1 cellular context compared by ENCODE assay signal in the genomic region with DNA sequence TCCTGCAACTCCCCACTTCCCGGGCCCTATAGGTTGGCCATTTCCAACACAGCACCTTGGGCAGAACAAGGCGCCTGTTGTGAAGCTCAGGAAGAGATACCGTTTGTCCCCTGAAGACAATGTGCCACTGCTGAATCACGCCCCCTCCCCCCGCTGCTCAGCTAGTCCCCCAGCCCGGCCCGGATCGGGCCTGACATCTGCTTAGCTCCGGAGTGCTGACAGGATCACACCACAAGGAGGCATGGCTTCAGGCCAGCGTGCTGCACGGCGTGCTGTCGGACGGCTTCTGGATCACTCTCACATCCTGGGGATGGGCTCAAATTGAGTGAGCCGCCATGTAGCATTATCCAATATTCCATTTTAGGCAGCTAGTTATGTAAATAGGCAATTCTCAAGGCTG.
TF ChIP-seq lines count a peak whose summit lies in the region.

No MANE protein-coding gene starts in this region.

TF ChIP-seq in WTC11, 78 proteins besides CTCF, POLR2A, EP300 and RAD21 (continued from another document):
- no peak for TF ChIP-seq E2F5 (CRISPR knock-in tag; IDR thresholded peaks at IDR 0.05)
- TF ChIP-seq, protein P1, sequence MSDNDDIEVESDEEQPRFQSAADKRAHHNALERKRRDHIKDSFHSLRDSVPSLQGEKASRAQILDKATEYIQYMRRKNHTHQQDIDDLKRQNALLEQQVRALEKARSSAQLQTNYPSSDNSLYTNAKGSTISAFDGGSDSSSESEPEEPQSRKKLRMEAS (CRISPR knock-in tag; IDR thresholded peaks at IDR 0.05) = peak; percentile 43; the same call in 1 of the 2 replicates
- TF ChIP-seq ATF6 (CRISPR knock-in tag; IDR thresholded peaks at IDR 0.05) = no peak
- TF ChIP-seq USF2 (CRISPR knock-in tag; IDR thresholded peaks at IDR 0.05) = no peak
- TF ChIP-seq ZBTB43 (CRISPR knock-in tag; IDR thresholded peaks at IDR 0.05) = peak; percentile 68; the same call in 1 of the 2 replicates
- no peak for TF ChIP-seq ZNF423 (CRISPR knock-in tag; IDR thresholded peaks at IDR 0.05)
- TF ChIP-seq CREM (CRISPR knock-in tag; IDR thresholded peaks at IDR 0.05) = no peak
- TF ChIP-seq ZNF263 (CRISPR knock-in tag; IDR thresholded peaks at IDR 0.05; ENCODE audit: low read depth) = no peak
- TF ChIP-seq ELF4 (CRISPR knock-in tag; IDR thresholded peaks at IDR 0.05; ENCODE audit: low read depth) = no peak
- TF ChIP-seq, protein P2, sequence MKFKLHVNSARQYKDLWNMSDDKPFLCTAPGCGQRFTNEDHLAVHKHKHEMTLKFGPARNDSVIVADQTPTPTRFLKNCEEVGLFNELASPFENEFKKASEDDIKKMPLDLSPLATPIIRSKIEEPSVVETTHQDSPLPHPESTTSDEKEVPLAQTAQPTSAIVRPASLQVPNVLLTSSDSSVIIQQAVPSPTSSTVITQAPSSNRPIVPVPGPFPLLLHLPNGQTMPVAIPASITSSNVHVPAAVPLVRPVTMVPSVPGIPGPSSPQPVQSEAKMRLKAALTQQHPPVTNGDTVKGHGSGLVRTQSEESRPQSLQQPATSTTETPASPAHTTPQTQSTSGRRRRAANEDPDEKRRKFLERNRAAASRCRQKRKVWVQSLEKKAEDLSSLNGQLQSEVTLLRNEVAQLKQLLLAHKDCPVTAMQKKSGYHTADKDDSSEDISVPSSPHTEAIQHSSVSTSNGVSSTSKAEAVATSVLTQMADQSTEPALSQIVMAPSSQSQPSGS (CRISPR knock-in tag; IDR thresholded peaks at IDR 0.05; ENCODE audit: borderline replicate concordance, low read depth) = no peak
- TF ChIP-seq TEAD4 (CRISPR knock-in tag; IDR thresholded peaks at IDR 0.05) = no peak
- TF ChIP-seq ZNF232 (CRISPR knock-in tag; IDR thresholded peaks at IDR 0.05) = no peak
- no peak for TF ChIP-seq GRHL2 (CRISPR knock-in tag; IDR thresholded peaks at IDR 0.05; ENCODE audit: insufficient replicate concordance, severe bottlenecking)
- TF ChIP-seq, protein P3, sequence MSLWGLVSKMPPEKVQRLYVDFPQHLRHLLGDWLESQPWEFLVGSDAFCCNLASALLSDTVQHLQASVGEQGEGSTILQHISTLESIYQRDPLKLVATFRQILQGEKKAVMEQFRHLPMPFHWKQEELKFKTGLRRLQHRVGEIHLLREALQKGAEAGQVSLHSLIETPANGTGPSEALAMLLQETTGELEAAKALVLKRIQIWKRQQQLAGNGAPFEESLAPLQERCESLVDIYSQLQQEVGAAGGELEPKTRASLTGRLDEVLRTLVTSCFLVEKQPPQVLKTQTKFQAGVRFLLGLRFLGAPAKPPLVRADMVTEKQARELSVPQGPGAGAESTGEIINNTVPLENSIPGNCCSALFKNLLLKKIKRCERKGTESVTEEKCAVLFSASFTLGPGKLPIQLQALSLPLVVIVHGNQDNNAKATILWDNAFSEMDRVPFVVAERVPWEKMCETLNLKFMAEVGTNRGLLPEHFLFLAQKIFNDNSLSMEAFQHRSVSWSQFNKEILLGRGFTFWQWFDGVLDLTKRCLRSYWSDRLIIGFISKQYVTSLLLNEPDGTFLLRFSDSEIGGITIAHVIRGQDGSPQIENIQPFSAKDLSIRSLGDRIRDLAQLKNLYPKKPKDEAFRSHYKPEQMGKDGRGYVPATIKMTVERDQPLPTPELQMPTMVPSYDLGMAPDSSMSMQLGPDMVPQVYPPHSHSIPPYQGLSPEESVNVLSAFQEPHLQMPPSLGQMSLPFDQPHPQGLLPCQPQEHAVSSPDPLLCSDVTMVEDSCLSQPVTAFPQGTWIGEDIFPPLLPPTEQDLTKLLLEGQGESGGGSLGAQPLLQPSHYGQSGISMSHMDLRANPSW (CRISPR knock-in tag; conservative IDR thresholded peaks at IDR 0.05; ENCODE audit: low read depth) = no peak
- TF ChIP-seq OVOL2 (CRISPR knock-in tag; IDR thresholded peaks at IDR 0.05; ENCODE audit: borderline replicate concordance) = no peak
- TF ChIP-seq PRDM15 (CRISPR knock-in tag; IDR thresholded peaks at IDR 0.05) = no peak
- no peak for TF ChIP-seq ZNF425 (CRISPR knock-in tag; conservative IDR thresholded peaks at IDR 0.05)
- TF ChIP-seq, protein P4, sequence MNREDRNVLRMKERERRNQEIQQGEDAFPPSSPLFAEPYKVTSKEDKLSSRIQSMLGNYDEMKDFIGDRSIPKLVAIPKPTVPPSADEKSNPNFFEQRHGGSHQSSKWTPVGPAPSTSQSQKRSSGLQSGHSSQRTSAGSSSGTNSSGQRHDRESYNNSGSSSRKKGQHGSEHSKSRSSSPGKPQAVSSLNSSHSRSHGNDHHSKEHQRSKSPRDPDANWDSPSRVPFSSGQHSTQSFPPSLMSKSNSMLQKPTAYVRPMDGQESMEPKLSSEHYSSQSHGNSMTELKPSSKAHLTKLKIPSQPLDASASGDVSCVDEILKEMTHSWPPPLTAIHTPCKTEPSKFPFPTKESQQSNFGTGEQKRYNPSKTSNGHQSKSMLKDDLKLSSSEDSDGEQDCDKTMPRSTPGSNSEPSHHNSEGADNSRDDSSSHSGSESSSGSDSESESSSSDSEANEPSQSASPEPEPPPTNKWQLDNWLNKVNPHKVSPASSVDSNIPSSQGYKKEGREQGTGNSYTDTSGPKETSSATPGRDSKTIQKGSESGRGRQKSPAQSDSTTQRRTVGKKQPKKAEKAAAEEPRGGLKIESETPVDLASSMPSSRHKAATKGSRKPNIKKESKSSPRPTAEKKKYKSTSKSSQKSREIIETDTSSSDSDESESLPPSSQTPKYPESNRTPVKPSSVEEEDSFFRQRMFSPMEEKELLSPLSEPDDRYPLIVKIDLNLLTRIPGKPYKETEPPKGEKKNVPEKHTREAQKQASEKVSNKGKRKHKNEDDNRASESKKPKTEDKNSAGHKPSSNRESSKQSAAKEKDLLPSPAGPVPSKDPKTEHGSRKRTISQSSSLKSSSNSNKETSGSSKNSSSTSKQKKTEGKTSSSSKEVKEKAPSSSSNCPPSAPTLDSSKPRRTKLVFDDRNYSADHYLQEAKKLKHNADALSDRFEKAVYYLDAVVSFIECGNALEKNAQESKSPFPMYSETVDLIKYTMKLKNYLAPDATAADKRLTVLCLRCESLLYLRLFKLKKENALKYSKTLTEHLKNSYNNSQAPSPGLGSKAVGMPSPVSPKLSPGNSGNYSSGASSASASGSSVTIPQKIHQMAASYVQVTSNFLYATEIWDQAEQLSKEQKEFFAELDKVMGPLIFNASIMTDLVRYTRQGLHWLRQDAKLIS (CRISPR knock-in tag; IDR thresholded peaks at IDR 0.05; ENCODE audit: borderline replicate concordance) = no peak
- TF ChIP-seq, protein P5, sequence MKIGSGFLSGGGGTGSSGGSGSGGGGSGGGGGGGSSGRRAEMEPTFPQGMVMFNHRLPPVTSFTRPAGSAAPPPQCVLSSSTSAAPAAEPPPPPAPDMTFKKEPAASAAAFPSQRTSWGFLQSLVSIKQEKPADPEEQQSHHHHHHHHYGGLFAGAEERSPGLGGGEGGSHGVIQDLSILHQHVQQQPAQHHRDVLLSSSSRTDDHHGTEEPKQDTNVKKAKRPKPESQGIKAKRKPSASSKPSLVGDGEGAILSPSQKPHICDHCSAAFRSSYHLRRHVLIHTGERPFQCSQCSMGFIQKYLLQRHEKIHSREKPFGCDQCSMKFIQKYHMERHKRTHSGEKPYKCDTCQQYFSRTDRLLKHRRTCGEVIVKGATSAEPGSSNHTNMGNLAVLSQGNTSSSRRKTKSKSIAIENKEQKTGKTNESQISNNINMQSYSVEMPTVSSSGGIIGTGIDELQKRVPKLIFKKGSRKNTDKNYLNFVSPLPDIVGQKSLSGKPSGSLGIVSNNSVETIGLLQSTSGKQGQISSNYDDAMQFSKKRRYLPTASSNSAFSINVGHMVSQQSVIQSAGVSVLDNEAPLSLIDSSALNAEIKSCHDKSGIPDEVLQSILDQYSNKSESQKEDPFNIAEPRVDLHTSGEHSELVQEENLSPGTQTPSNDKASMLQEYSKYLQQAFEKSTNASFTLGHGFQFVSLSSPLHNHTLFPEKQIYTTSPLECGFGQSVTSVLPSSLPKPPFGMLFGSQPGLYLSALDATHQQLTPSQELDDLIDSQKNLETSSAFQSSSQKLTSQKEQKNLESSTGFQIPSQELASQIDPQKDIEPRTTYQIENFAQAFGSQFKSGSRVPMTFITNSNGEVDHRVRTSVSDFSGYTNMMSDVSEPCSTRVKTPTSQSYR (CRISPR knock-in tag; IDR thresholded peaks at IDR 0.05) = no peak
